In genomic region chr9:111922324-111923013, GRCh38 we compare ENCODE assay signal across 24 cellular contexts. TPM values are rescaled to one million over a fixed set of nuclear protein-coding genes. Genes with fewer than 3 reads are reported as not detected.
DNase-seq lines count a peak whose midpoint lies in the region; ATAC-seq and TF ChIP-seq lines count a peak whose summit lies in the region.
"Had no signal": no experiment of that assay in that cellular context is flagged by ENCODE, and none has a peak within 500 bp of the region (broad histone marks: within the 10 kb centered on the region; RNA-seq: fewer than 3 reads in every experiment).

No MANE protein-coding gene starts in this region.

- no peaks in the 10 kb centered on the region for H3K9me3 ChIP-seq in RWPE2 (ENCODE audit: severe bottlenecking)
- H3K9me3 ChIP-seq: spleen had no signal

- no peaks in the 10 kb centered on the region for H3K9me3 Mint-ChIP-seq in HFFc6
- H3K9me3 Mint-ChIP-seq: nephron progenitor cell; T-helper 1 cell treated with Interleukin-12 subunit alpha and Interleukin-12 subunit beta and Interleukin-4 antibody, amounts not matched to agents 30 μg/mL and 1 μg/mL, for 36 hours had no signal

- no peaks in the 10 kb centered on the region; the same call in 1 of the 2 replicates for H3K27me3 Mint-ChIP-seq in HFFc6 (ENCODE audit: insufficient read depth)

- H3K36me3 Mint-ChIP-seq in HFFc6 (ENCODE audit: low read depth) = peaks cover 31% of the 10 kb centered on the region

- H3K4me1 Mint-ChIP-seq in HFFc6 (ENCODE audit: low read depth) = peaks cover 40% of the 10 kb centered on the region

- 0 out of 2 replicates have a peak overlapping the region, but pooled peaks have one; percentile 42 for H3K27ac Mint-ChIP-seq in HFFc6
- H3K27ac Mint-ChIP-seq: nephron progenitor cell; T-helper 1 cell treated with Interleukin-12 subunit alpha and Interleukin-12 subunit beta and Interleukin-4 antibody, amounts not matched to agents 30 μg/mL and 1 μg/mL, for 36 hours had no signal

- DNase-seq in DMS79 treated with DMSO at 0.1 percent for 48 hours (lab: John Stamatoyannopoulos, UW) (peak; percentile 49), DMS79 (lab: John Stamatoyannopoulos, UW) (no peak), HFFc6 (no peak), RWPE2 (ENCODE audit: low spot score) (no peak), midbrain (lab: John Stamatoyannopoulos, UW) (peak; percentile 5), cerebellum (ENCODE audit: low spot score) (no peak), NCI-H446 (lab: John Stamatoyannopoulos, UW) (no peak)
- DNase-seq: 8988T; activated CD4-positive, alpha-beta T cell treated with anti-CD3 and anti-CD28 coated beads, Interleukin-2, amount 50 U/mL, for 4 hours; activated gamma-delta T cell; dorsolateral prefrontal cortex; foreskin melanocyte; kidney glomerular epithelial cell; mesendoderm; MM.1S; nephron progenitor cell; spleen had no signal

- H3K27me3 ChIP-seq in RWPE2 (ENCODE audit: insufficient read depth, poor library complexity, severe bottlenecking) = no peaks in the 10 kb centered on the region
- H3K27me3 ChIP-seq: BLaER1, cardiac muscle cell, dorsolateral prefrontal cortex, spleen had no signal

- ATAC-seq in RWPE2 (ENCODE audit: low read depth) = no peak
- no peak for ATAC-seq in HG02981 (IDR thresholded peaks at IDR 0.05; ENCODE audit: unreplicated experiment)
- ATAC-seq: HCT116, Right ventricle myocardium inferior had no signal

- H3K4me3 Mint-ChIP-seq in HFFc6 = no peak overlapping the region
- H3K4me3 Mint-ChIP-seq: nephron progenitor cell; T-helper 1 cell treated with Interleukin-12 subunit alpha and Interleukin-12 subunit beta and Interleukin-4 antibody, amounts not matched to agents 30 μg/mL and 1 μg/mL, for 36 hours had no signal

- H3K27ac ChIP-seq in RWPE2 (ENCODE audit: poor library complexity, severe bottlenecking) = peak overlapping the region; percentile 37
- H3K27ac ChIP-seq: BLaER1, cardiac muscle cell, VCaP had no signal

- TF ChIP-seq CTCF in HFFc6 (IDR thresholded peaks at IDR 0.05) = no peak
- TF ChIP-seq CTCF in RWPE2 (IDR thresholded peaks at IDR 0.05; ENCODE audit: poor library complexity, severe bottlenecking) = no peak

- H3K4me1 ChIP-seq in RWPE2 (ENCODE audit: insufficient read depth, poor library complexity, severe bottlenecking) = peaks cover 25% of the 10 kb centered on the region

- H3K4me3 ChIP-seq in RWPE2 (ENCODE audit: severe bottlenecking) = no peak overlapping the region
- H3K4me3 ChIP-seq: BLaER1, cardiac muscle cell, dorsolateral prefrontal cortex had no signal

- H3K36me3 ChIP-seq in RWPE2 (ENCODE audit: low read depth) = peaks cover 88% of the 10 kb centered on the region

RNA-seq across cellular contexts. Expression of gene UGCG, which starts 25.9 kb away (rescaled TPM):
- 10 to 100 TPM; 45.5 to 82.3 (median 70.4) TPM for total RNA-seq in HFFc6 (2021; fragmentation: NEBNext Ultra II Directional; extraction: Animal tissue kit (Norgen Biotek cat#: 25700))
- total RNA-seq in cerebellum = 47.1 TPM

Comparison
In these comparisons a context has a peak if more than half of its experiments do, and no peak if none do; other contexts are left out.
1. DNase-seq: peak in DMS79 treated with DMSO at 0.1 percent for 48 hours (single experiment) and midbrain (single experiment); none in DMS79 (single experiment), HFFc6 (single experiment), RWPE2 (single experiment), cerebellum (single experiment) and NCI-H446 (0 of 2).